In genomic region chr19:11756965-11757364, GRCh38 we compare ENCODE assay signal across 37 cellular contexts. TPM values are rescaled to one million over a fixed set of nuclear protein-coding genes. Genes with fewer than 3 reads are reported as not detected.
A peak's percentile ranks its signal among the peaks of the same experiment; 100 is the strongest.
DNase-seq lines count a peak whose midpoint lies in the region; ATAC-seq, FAIRE-seq and TF ChIP-seq lines count a peak whose summit lies in the region.
"Had no signal": no experiment of that assay in that cellular context is flagged by ENCODE, and none has a peak within 500 bp of the region (broad histone marks: within the 10 kb centered on the region; RNA-seq: fewer than 3 reads in every experiment).

No MANE protein-coding gene starts in this region.

- no peaks in the 10 kb centered on the region for H3K36me3 Mint-ChIP-seq in astrocyte (ENCODE audit: low read depth, unreplicated experiment)
- H3K36me3 Mint-ChIP-seq in activated naive CD4-positive, alpha-beta T cell treated with anti-CD3 and anti-CD28 coated beads, Interleukin-2, amount 50 U/mL, for 72 hours: peaks cover 28 to 35% of the 10 kb centered on the region in 2 donors
- H3K36me3 Mint-ChIP-seq: CD14-positive monocyte; CD4-positive, CD25-positive, alpha-beta regulatory T cell; CD8-positive, alpha-beta T cell had no signal

- H3K4me2 ChIP-seq in astrocyte (ENCODE audit: low read length): no peak overlapping the region
- no peak overlapping the region for H3K4me2 ChIP-seq in K562 (ENCODE audit: insufficient read depth, low read length)
- H3K4me2 ChIP-seq: A549; BLaER1; BLaER1 treated with 17β-estradiol and CSF1 and Interleukin-3, amounts not matched to agents 10 nM and 100 nM had no signal

- no peaks in the 10 kb centered on the region for H3K79me2 ChIP-seq in astrocyte (ENCODE audit: insufficient read depth, low read length)
- H3K79me2 ChIP-seq in K562 (ENCODE audit: control insufficient read depth, insufficient read depth, low read length): no peaks in the 10 kb centered on the region

- in situ Hi-C loops in K562 (cut with MboI): no loop called here

- TF ChIP-seq EP300 in K562 (IDR thresholded peaks at IDR 0.05; ENCODE audit: low read length): no peak

- no peaks in the 10 kb centered on the region for H3K36me3 ChIP-seq in HEK293 (ENCODE audit: control insufficient read depth in 2 of 2, insufficient read depth in 1 of 2, low read length in 2 of 2)
- H3K36me3 ChIP-seq in adipocyte (ENCODE audit: control insufficient read depth, insufficient read depth, low read length, severe bottlenecking): no peaks in the 10 kb centered on the region
- H3K36me3 ChIP-seq in astrocyte (ENCODE audit: insufficient read depth, low read length): no peaks in the 10 kb centered on the region
- H3K36me3 ChIP-seq in K562 (ENCODE audit: control insufficient read depth, insufficient read depth, low read length): no peaks in the 10 kb centered on the region
- no peaks in the 10 kb centered on the region for H3K36me3 ChIP-seq in H7 (replicated peaks; ENCODE audit: control insufficient read depth, insufficient read depth, low read length)
- H3K36me3 ChIP-seq: BE2C, BLaER1 had no signal

- CTCF ChIA-PET in HEK293 (lab: Yijun Ruan, JAX) (interaction anchor here (0.8 kb wide), 1 partner anchor 41 kb away, joined by 3 read pairs; the partner anchor contains the start of gene ZNF491), K562 (lab: Yijun Ruan, JAX; ENCODE audit: low intra/inter-chr PET ratio) (no interaction called here)

- POLR2A ChIA-PET in HEK293 (lab: Yijun Ruan, JAX): no interaction called here
- POLR2A ChIA-PET in K562 (lab: Yijun Ruan, JAX): no interaction called here

- WGBS in K562 (ENCODE audit: insufficient coverage, low coverage, missing lambda C conversion rate): 18% methylated on average over 1 of the region's 1 CpG

- ATAC-seq in K562: no peak
- no peak for ATAC-seq in activated naive CD4-positive, alpha-beta T cell treated with anti-CD3 and anti-CD28 coated beads, Interleukin-2, amount 50 U/mL, for 72 hours
- ATAC-seq: A549; CD8-positive, alpha-beta T cell had no signal

- no peaks in the 10 kb centered on the region for H3K9me3 ChIP-seq in HEK293 (ENCODE audit: control insufficient read depth, insufficient read depth, low read depth, low read length)
- H3K9me3 ChIP-seq in adipocyte (ENCODE audit: control insufficient read depth, low read length): peaks cover 51% of the 10 kb centered on the region
- H3K9me3 ChIP-seq in astrocyte (ENCODE audit: insufficient read depth, low read depth, low read length): peaks cover 16% of the 10 kb centered on the region
- H3K9me3 ChIP-seq in K562 (replicated peaks; ENCODE audit: control insufficient read depth, insufficient read depth, low read depth, low read length): peaks cover 10% of the 10 kb centered on the region
- H3K9me3 ChIP-seq: BE2C had no signal

- H3K27me3 ChIP-seq in adipocyte (replicated peaks; ENCODE audit: control insufficient read depth, insufficient read depth, low read length): no peaks in the 10 kb centered on the region
- no peaks in the 10 kb centered on the region for H3K27me3 ChIP-seq in astrocyte (ENCODE audit: insufficient read depth, low read length)
- H3K27me3 ChIP-seq in K562 (ENCODE audit: control insufficient read depth in 2 of 2, insufficient read depth in 2 of 2, low read length in 2 of 2): no peaks in the 10 kb centered on the region
- H3K27me3 ChIP-seq in H7 (ENCODE audit: control insufficient read depth, insufficient read depth, low read length): no peaks in the 10 kb centered on the region
- H3K27me3 ChIP-seq: BE2C; BLaER1; BLaER1 treated with 17β-estradiol and CSF1 and Interleukin-3, amounts not matched to agents 10 nM and 100 nM had no signal

- H3K9ac ChIP-seq in adipocyte (ENCODE audit: low read length): no peak overlapping the region
- H3K9ac ChIP-seq in astrocyte (ENCODE audit: low read length): no peak overlapping the region
- no peak overlapping the region for H3K9ac ChIP-seq in K562 (ENCODE audit: insufficient read depth in 1 of 2, low read depth in 2 of 2, low read length in 2 of 2)
- H3K9ac ChIP-seq: BLaER1; BLaER1 treated with 17β-estradiol and CSF1 and Interleukin-3, amounts not matched to agents 10 nM and 100 nM had no signal

- H3K27ac ChIP-seq in HEK293 (ENCODE audit: extremely low read depth, low read depth, low read length) (no peak overlapping the region), astrocyte (ENCODE audit: low read depth, low read length) (no peak overlapping the region), K562 (ENCODE audit: extremely low read depth, low read depth, low read length) (no peak overlapping the region)
- H3K27ac ChIP-seq: 22Rv1; A549; BLaER1; BLaER1 treated with 17β-estradiol and CSF1 and Interleukin-3, amounts not matched to agents 10 nM and 100 nM; C4-2B had no signal

- no peak for DNase-seq in adipocyte (ENCODE audit: low read depth)
- DNase-seq in astrocyte (ENCODE audit: low read depth): no peak
- no peak for DNase-seq in K562 (ENCODE audit: extremely low read depth in 1 of 4, low spot score in 3 of 4)
- no peak for DNase-seq in ureter (ENCODE audit: low spot score)
- DNase-seq in EL: no peak
- DNase-seq in H7: no peak
- DNase-seq in activated naive CD4-positive, alpha-beta T cell treated with anti-CD3 and anti-CD28 coated beads, Interleukin-2, amount 50 U/mL, for 72 hours (ENCODE audit: low spot score in 2 of 2): no peak
- DNase-seq: 8988T; ACHN; AML-193; BE2C; C1 segment of cervical spinal cord; Caco-2; Calu3; CD4-positive, alpha-beta memory T cell; CD4-positive, alpha-beta T cell; CD4-positive, CD25-positive, alpha-beta regulatory T cell; CD8-positive, alpha-beta memory T cell; CD8-positive, alpha-beta T cell; COR-L47; DMS 273 treated with DMSO at 0.1 percent for 48 hours; DMS153; DMS53; DMS79; DMS79 treated with DMSO at 0.1 percent for 48 hours; DND-41 had no signal

- FAIRE-seq in astrocyte (lab: Jason Lieb, UNC) (peak; percentile 69), K562 (lab: Jason Lieb, UNC) (no peak)
- FAIRE-seq: A204.1, A549, D721Med had no signal

- no peaks in the 10 kb centered on the region for H3K4me1 ChIP-seq in HEK293 (ENCODE audit: control insufficient read depth, insufficient read depth, low read length)
- H3K4me1 ChIP-seq in adipocyte (ENCODE audit: control insufficient read depth, insufficient read depth, low read length): no peaks in the 10 kb centered on the region
- no peaks in the 10 kb centered on the region for H3K4me1 ChIP-seq in astrocyte (ENCODE audit: insufficient read depth, low read length)
- H3K4me1 ChIP-seq in K562 (replicated peaks in 1 of 2; ENCODE audit: control insufficient read depth in 2 of 2, insufficient read depth in 2 of 2, low read length in 2 of 2): no peaks in the 10 kb centered on the region
- H3K4me1 ChIP-seq: A549; BE2C; BLaER1; BLaER1 treated with 17β-estradiol and CSF1 and Interleukin-3, amounts not matched to agents 10 nM and 100 nM; Caco-2 had no signal

- no peak overlapping the region for H3K27ac Mint-ChIP-seq in astrocyte (ENCODE audit: unreplicated experiment)
- no peak overlapping the region for H3K27ac Mint-ChIP-seq in activated naive CD4-positive, alpha-beta T cell treated with anti-CD3 and anti-CD28 coated beads, Interleukin-2, amount 50 U/mL, for 72 hours
- H3K27ac Mint-ChIP-seq: B cell; CD14-positive monocyte; CD4-positive, alpha-beta memory T cell; CD4-positive, alpha-beta T cell; CD4-positive, CD25-positive, alpha-beta regulatory T cell; CD8-positive, alpha-beta memory T cell; CD8-positive, alpha-beta T cell had no signal

- H3K27me3 Mint-ChIP-seq in astrocyte (ENCODE audit: low read depth, unreplicated experiment): no peaks in the 10 kb centered on the region

- intact Hi-C loops in K562 (cut with micrococcal nuclease): no loop called here

- H3K9me3 Mint-ChIP-seq in astrocyte (ENCODE audit: unreplicated experiment): peaks cover 5% of the 10 kb centered on the region
- H3K9me3 Mint-ChIP-seq in activated naive CD4-positive, alpha-beta T cell treated with anti-CD3 and anti-CD28 coated beads, Interleukin-2, amount 50 U/mL, for 72 hours: peaks cover 26 to 36% of the 10 kb centered on the region in 2 donors

- TF ChIP-seq RAD21 in K562 (CRISPR knock-in tag; conservative IDR thresholded peaks at IDR 0.05 in 1 of 2, IDR thresholded peaks at IDR 0.05 in 1 of 2): no peak

- H4K20me1 ChIP-seq in astrocyte (ENCODE audit: insufficient read depth, low read length) (no peaks in the 10 kb centered on the region), K562 (replicated peaks; ENCODE audit: control insufficient read depth, insufficient read depth, low read length) (no peaks in the 10 kb centered on the region)
- H4K20me1 ChIP-seq: BLaER1; BLaER1 treated with 17β-estradiol and CSF1 and Interleukin-3, amounts not matched to agents 10 nM and 100 nM had no signal

- H2AFZ ChIP-seq in astrocyte (ENCODE audit: low read depth, low read length): no peak overlapping the region
- H2AFZ ChIP-seq in K562 (ENCODE audit: low read depth, low read length): no peak overlapping the region

- TF ChIP-seq POLR2A in K562 (conservative IDR thresholded peaks at IDR 0.05): no peak

- TF ChIP-seq CTCF in HEK293 (tag by site-specific recombination; IDR thresholded peaks at IDR 0.05) (no peak), astrocyte (IDR thresholded peaks at IDR 0.05; ENCODE audit: insufficient read depth, low read depth, low read length) (no peak), K562 (IDR thresholded peaks at IDR 0.05 in 2 of 3, conservative IDR thresholded peaks at IDR 0.05 in 1 of 3; ENCODE audit: insufficient read depth in 2 of 3, low read depth in 1 of 3, low read length in 3 of 3) (no peak)

- no peak overlapping the region for H3K4me3 ChIP-seq in HEK293 (ENCODE audit: low read depth, low read length)
- peak overlapping the region; percentile 33 for H3K4me3 ChIP-seq in adipocyte (ENCODE audit: low read length)
- H3K4me3 ChIP-seq in astrocyte (ENCODE audit: insufficient read depth, low read depth, low read length): no peak overlapping the region
- no peak overlapping the region for H3K4me3 ChIP-seq in K562
- no peak overlapping the region for H3K4me3 ChIP-seq in H7 (ENCODE audit: insufficient read depth, low read depth, low read length)
- H3K4me3 ChIP-seq: A549; BLaER1; BLaER1 treated with 17β-estradiol and CSF1 and Interleukin-3, amounts not matched to agents 10 nM and 100 nM had no signal

- no peaks in the 10 kb centered on the region for H3K9me1 ChIP-seq in K562 (ENCODE audit: control insufficient read depth, insufficient read depth, low read length)

- H3K4me1 Mint-ChIP-seq in astrocyte (ENCODE audit: low read depth, unreplicated experiment): no peaks in the 10 kb centered on the region
- H3K4me1 Mint-ChIP-seq: B cell; CD14-positive monocyte; CD4-positive, alpha-beta memory T cell; CD4-positive, CD25-positive, alpha-beta regulatory T cell; CD8-positive, alpha-beta memory T cell had no signal

- no TSS peak for BruUV-seq in K562 (replicated peaks; lab: Mats Ljungman, UMichigan)

- no peak overlapping the region for H3K4me3 Mint-ChIP-seq in astrocyte (ENCODE audit: unreplicated experiment)
- H3K4me3 Mint-ChIP-seq: B cell; CD14-positive monocyte; CD4-positive, alpha-beta memory T cell; CD4-positive, alpha-beta T cell; CD4-positive, CD25-positive, alpha-beta regulatory T cell; CD8-positive, alpha-beta memory T cell; CD8-positive, alpha-beta T cell had no signal

RNA-seq across cellular contexts. Expression of gene ZNF441, which starts 9.8 kb away (rescaled TPM):
- not detected in 2 replicates for total RNA-seq in astrocyte
- 20.6 and 66.2 TPM in 2 replicates for total RNA-seq in K562 (2011; cell fraction: chromatin; rRNA removed; ENCODE audit: low replicate concordance)
- 11.5 and 20.8 TPM in 2 replicates for total RNA-seq in K562 (2011; cell fraction: nucleolus; rRNA removed)
- 23.3 and 24.1 TPM in 2 replicates for total RNA-seq in K562 (2011; cell fraction: nucleoplasm; rRNA removed)
- total RNA-seq in K562 (2014; rRNA removed): 7.8 and 8.2 TPM in 2 replicates
- total RNA-seq in K562 (2014; rRNA removed; fragmentation: Illumina TruSeq; extraction: Trizol): 12.0 and 12.2 TPM in 2 replicates
- 10.4 and 14.0 TPM in 2 replicates for total RNA-seq in K562 (2015; rRNA removed; fragmentation: Illumina TruSeq; extraction: Trizol)
- total RNA-seq in K562 (2021): 5.6 and 5.7 TPM in 2 replicates
- 10.5 and 11.1 TPM in 2 replicates for polyA plus RNA-seq in K562 (2011; rRNA removed)
- polyA plus RNA-seq in K562 (2011; cell fraction: cytosol; rRNA removed): 1.3 and 2.1 TPM in 2 replicates
- 22.4 and 23.3 TPM in 2 replicates for polyA plus RNA-seq in K562 (2011; cell fraction: nucleus; rRNA removed)
- 3.4 and 5.7 TPM in 2 replicates for polyA plus RNA-seq in K562 (2012)
- polyA plus RNA-seq in K562 (2014; fragmentation: Illumina TruSeq; extraction: Trizol): 6.4 and 8.3 TPM in 2 replicates
- polyA plus RNA-seq in K562 (2014; fragmentation: Nextera tagmentation; extraction: Ambion mirVana): 1 to 10 TPM; 1.9 to 3.3 TPM
- polyA plus RNA-seq in K562 (2014; rRNA removed): 7.0 and 7.4 TPM in 2 replicates
- polyA minus RNA-seq in K562 (2011; rRNA and poly(A)+ RNA removed): 21.8 and 32.6 TPM in 2 replicates
- polyA minus RNA-seq in K562 (2011; cell fraction: cytosol; rRNA and poly(A)+ RNA removed): 4.3 and 8.7 TPM in 2 replicates
- polyA minus RNA-seq in K562 (2011; cell fraction: nucleus; rRNA and poly(A)+ RNA removed): 21.7 and 40.3 TPM in 2 replicates
- 17.9 TPM for total RNA-seq in ureter
- total RNA-seq in H7 (2014; rRNA removed; shearing (Covaris generic)): not detected in 2 replicates
- total RNA-seq in activated naive CD4-positive, alpha-beta T cell treated with anti-CD3 and anti-CD28 coated beads, Interleukin-2, amount 50 U/mL, for 72 hours: 10 to 100 TPM in 1 of 2 donors, 1 to 10 TPM in 1; 2.8 to 10.1 TPM

RNA-seq across cellular contexts. Expression of gene ZNF823, which starts 18.2 kb away (rescaled TPM):
- 2.2 and 5.4 TPM in 2 replicates for total RNA-seq in astrocyte
- 6.3 and 16.7 TPM in 2 replicates for total RNA-seq in K562 (2011; cell fraction: chromatin; rRNA removed; ENCODE audit: low replicate concordance)
- 4.2 and 4.6 TPM in 2 replicates for total RNA-seq in K562 (2011; cell fraction: nucleolus; rRNA removed)
- 4.1 and 4.8 TPM in 2 replicates for total RNA-seq in K562 (2011; cell fraction: nucleoplasm; rRNA removed)
- total RNA-seq in K562 (2014; rRNA removed): 4.0 and 4.2 TPM in 2 replicates
- 8.8 and 9.5 TPM in 2 replicates for total RNA-seq in K562 (2014; rRNA removed; fragmentation: Illumina TruSeq; extraction: Trizol)
- total RNA-seq in K562 (2015; rRNA removed; fragmentation: Illumina TruSeq; extraction: Trizol): 11.0 and 13.4 TPM in 2 replicates
- total RNA-seq in K562 (2021): 4.4 and 5.0 TPM in 2 replicates
- 7.7 and 7.9 TPM in 2 replicates for polyA plus RNA-seq in K562 (2011; rRNA removed)
- 2.1 and 3.6 TPM in 2 replicates for polyA plus RNA-seq in K562 (2011; cell fraction: cytosol; rRNA removed)
- polyA plus RNA-seq in K562 (2011; cell fraction: nucleus; rRNA removed): 4.3 and 7.7 TPM in 2 replicates
- 4.4 and 5.8 TPM in 2 replicates for polyA plus RNA-seq in K562 (2012)
- polyA plus RNA-seq in K562 (2014; fragmentation: Illumina TruSeq; extraction: Trizol): 6.1 and 6.7 TPM in 2 replicates
- 10 to 100 TPM in 1 of 2 experiments, 1 to 10 TPM in 1; 5.4 to 11.6 TPM for polyA plus RNA-seq in K562 (2014; fragmentation: Nextera tagmentation; extraction: Ambion mirVana)
- polyA plus RNA-seq in K562 (2014; rRNA removed): 4.1 and 4.6 TPM in 2 replicates
- polyA minus RNA-seq in K562 (2011; rRNA and poly(A)+ RNA removed): 15.3 and 21.9 TPM in 2 replicates
- polyA minus RNA-seq in K562 (2011; cell fraction: cytosol; rRNA and poly(A)+ RNA removed): 5.2 and 5.9 TPM in 2 replicates
- polyA minus RNA-seq in K562 (2011; cell fraction: nucleus; rRNA and poly(A)+ RNA removed): 2.0 and 5.2 TPM in 2 replicates
- 21.5 TPM for total RNA-seq in ureter
- 0.81 TPM in 1 of 2 replicates, not detected in the other for total RNA-seq in H7 (2014; rRNA removed; shearing (Covaris generic))
- total RNA-seq in activated naive CD4-positive, alpha-beta T cell treated with anti-CD3 and anti-CD28 coated beads, Interleukin-2, amount 50 U/mL, for 72 hours: 1 to 10 TPM; 3.0 to 7.1 TPM

RNA-seq across cellular contexts. Expression of gene ZNF491, which starts 41.4 kb away (rescaled TPM):
- total RNA-seq in astrocyte: not detected in 2 replicates
- total RNA-seq in K562 (2011; cell fraction: chromatin; rRNA removed; ENCODE audit: low replicate concordance): 2.3 and 4.6 TPM in 2 replicates
- 0.83 and 2.2 TPM in 2 replicates for total RNA-seq in K562 (2011; cell fraction: nucleolus; rRNA removed)
- total RNA-seq in K562 (2011; cell fraction: nucleoplasm; rRNA removed): 3.0 and 3.8 TPM in 2 replicates
- total RNA-seq in K562 (2014; rRNA removed): 0.27 and 0.53 TPM in 2 replicates
- total RNA-seq in K562 (2014; rRNA removed; fragmentation: Illumina TruSeq; extraction: Trizol): 0.61 and 0.95 TPM in 2 replicates
- total RNA-seq in K562 (2015; rRNA removed; fragmentation: Illumina TruSeq; extraction: Trizol): 0.34 and 0.65 TPM in 2 replicates
- 0.38 and 0.51 TPM in 2 replicates for total RNA-seq in K562 (2021)
- polyA plus RNA-seq in K562 (2011; rRNA removed): 0.56 and 0.70 TPM in 2 replicates
- polyA plus RNA-seq in K562 (2011; cell fraction: cytosol; rRNA removed): 0.29 TPM in 1 of 2 replicates, not detected in the other
- 0.63 and 1.5 TPM in 2 replicates for polyA plus RNA-seq in K562 (2011; cell fraction: nucleus; rRNA removed)
- polyA plus RNA-seq in K562 (2012): 0.18 and 0.42 TPM in 2 replicates
- polyA plus RNA-seq in K562 (2014; fragmentation: Illumina TruSeq; extraction: Trizol): 0.25 and 0.28 TPM in 2 replicates
- under 1 TPM in 1 of 2 experiments, not detected in 1; 0.24 TPM for polyA plus RNA-seq in K562 (2014; fragmentation: Nextera tagmentation; extraction: Ambion mirVana)
- 0.19 and 0.22 TPM in 2 replicates for polyA plus RNA-seq in K562 (2014; rRNA removed)
- 1.6 and 2.8 TPM in 2 replicates for polyA minus RNA-seq in K562 (2011; rRNA and poly(A)+ RNA removed)
- 0.55 TPM in 1 of 2 replicates, not detected in the other for polyA minus RNA-seq in K562 (2011; cell fraction: cytosol; rRNA and poly(A)+ RNA removed)
- 0.94 and 1.6 TPM in 2 replicates for polyA minus RNA-seq in K562 (2011; cell fraction: nucleus; rRNA and poly(A)+ RNA removed)
- total RNA-seq in ureter: 2.3 TPM
- total RNA-seq in H7 (2014; rRNA removed; shearing (Covaris generic)): 0.03 TPM in 1 of 2 replicates, not detected in the other
- 1 to 10 TPM; 1.3 to 2.2 TPM for total RNA-seq in activated naive CD4-positive, alpha-beta T cell treated with anti-CD3 and anti-CD28 coated beads, Interleukin-2, amount 50 U/mL, for 72 hours
- total RNA-seq: A172 had no signal
- polyA plus RNA-seq: A549; CD8-positive, alpha-beta memory T cell had no signal

RNA-seq across cellular contexts. Expression of gene ZNF440, which starts 57.1 kb away (rescaled TPM):
- total RNA-seq in astrocyte (not detected in 2 replicates), K562 (2014; rRNA removed) (13.4 and 18.1 TPM in 2 replicates), K562 (2014; rRNA removed; fragmentation: Illumina TruSeq; extraction: Trizol) (32.6 and 36.4 TPM in 2 replicates), K562 (2015; rRNA removed; fragmentation: Illumina TruSeq; extraction: Trizol) (25.3 and 26.9 TPM in 2 replicates), K562 (2021) (19.1 and 19.3 TPM in 2 replicates), ureter (74.7 TPM)
- total RNA-seq in K562 (2011; cell fraction: chromatin; rRNA removed; ENCODE audit: low replicate concordance): 40.8 and 110 TPM in 2 replicates
- 29.2 and 39.6 TPM in 2 replicates for total RNA-seq in K562 (2011; cell fraction: nucleolus; rRNA removed)
- total RNA-seq in K562 (2011; cell fraction: nucleoplasm; rRNA removed): 54.2 and 68.9 TPM in 2 replicates
- polyA plus RNA-seq in K562 (2011; rRNA removed) (16.6 and 19.5 TPM in 2 replicates), K562 (2014; fragmentation: Illumina TruSeq; extraction: Trizol) (12.1 and 12.7 TPM in 2 replicates), K562 (2014; fragmentation: Nextera tagmentation; extraction: Ambion mirVana) (1 to 10 TPM; 5.9 to 6.1 TPM), K562 (2014; rRNA removed) (12.2 and 13.3 TPM in 2 replicates)
- polyA plus RNA-seq in K562 (2011; cell fraction: cytosol; rRNA removed): 3.1 and 6.3 TPM in 2 replicates
- polyA plus RNA-seq in K562 (2011; cell fraction: nucleus; rRNA removed): 18.1 and 18.4 TPM in 2 replicates
- 7.3 and 8.4 TPM in 2 replicates for polyA plus RNA-seq in K562 (2012)
- 38.9 and 51.8 TPM in 2 replicates for polyA minus RNA-seq in K562 (2011; rRNA and poly(A)+ RNA removed)
- polyA minus RNA-seq in K562 (2011; cell fraction: cytosol; rRNA and poly(A)+ RNA removed): 20.8 and 30.1 TPM in 2 replicates
- polyA minus RNA-seq in K562 (2011; cell fraction: nucleus; rRNA and poly(A)+ RNA removed): 12.4 and 22.0 TPM in 2 replicates
- 0.55 TPM in 1 of 2 replicates, not detected in the other for total RNA-seq in H7 (2014; rRNA removed; shearing (Covaris generic))
- total RNA-seq in activated naive CD4-positive, alpha-beta T cell treated with anti-CD3 and anti-CD28 coated beads, Interleukin-2, amount 50 U/mL, for 72 hours: 1 to 10 TPM; 8.3 to 10.0 TPM

Comparison
In these comparisons a context has a peak if more than half of its experiments do, and no peak if none do; other contexts are left out.
1. Of the 44 proteins assayed by ChIP-seq in both K562 and HEK293: peak only in K562: TRIM28; only in HEK293: SETDB1; in both: none; in neither: 42.